11 cellular contexts compared by ENCODE assay signal in genomic region chr16:17017442-17017841, GRCh38.
"Had no signal": no experiment of that assay in that cellular context is flagged by ENCODE, and none has a peak within 500 bp of the region (broad histone marks: within the 10 kb centered on the region; RNA-seq: fewer than 3 reads in every experiment).

No MANE protein-coding gene starts in this region.

- H3K4me2 ChIP-seq: GM23338 had no signal

- H3K4me3 ChIP-seq: GM23248, GM23338, HAP-1 had no signal

- H3K27ac Mint-ChIP-seq: GM23338, H9, HFFc6 had no signal

- H3K9me3 ChIP-seq: HAP-1 had no signal

- H2AFZ ChIP-seq: GM23248, GM23338 had no signal

- H3K27ac ChIP-seq: GM23248 had no signal

- H3K4me1 ChIP-seq: HAP-1 had no signal

- H3K4me3 Mint-ChIP-seq: GM23338, H9, HFFc6 had no signal

- FAIRE-seq: H1, H54 had no signal

- H3K4me1 Mint-ChIP-seq: GM23338, H9 had no signal

- ATAC-seq: GM23338, HCT116 had no signal

- DNase-seq: GM23248, GOT3, H7, H9, HCEC 1CT, HFFc6 had no signal

- H3K36me3 ChIP-seq: HAP-1 had no signal

- H3K9ac ChIP-seq: GM23248 had no signal

- H3K9me3 Mint-ChIP-seq: GM23338, HFFc6 had no signal
